8 cellular contexts compared by ENCODE assay signal in the genomic region with DNA sequence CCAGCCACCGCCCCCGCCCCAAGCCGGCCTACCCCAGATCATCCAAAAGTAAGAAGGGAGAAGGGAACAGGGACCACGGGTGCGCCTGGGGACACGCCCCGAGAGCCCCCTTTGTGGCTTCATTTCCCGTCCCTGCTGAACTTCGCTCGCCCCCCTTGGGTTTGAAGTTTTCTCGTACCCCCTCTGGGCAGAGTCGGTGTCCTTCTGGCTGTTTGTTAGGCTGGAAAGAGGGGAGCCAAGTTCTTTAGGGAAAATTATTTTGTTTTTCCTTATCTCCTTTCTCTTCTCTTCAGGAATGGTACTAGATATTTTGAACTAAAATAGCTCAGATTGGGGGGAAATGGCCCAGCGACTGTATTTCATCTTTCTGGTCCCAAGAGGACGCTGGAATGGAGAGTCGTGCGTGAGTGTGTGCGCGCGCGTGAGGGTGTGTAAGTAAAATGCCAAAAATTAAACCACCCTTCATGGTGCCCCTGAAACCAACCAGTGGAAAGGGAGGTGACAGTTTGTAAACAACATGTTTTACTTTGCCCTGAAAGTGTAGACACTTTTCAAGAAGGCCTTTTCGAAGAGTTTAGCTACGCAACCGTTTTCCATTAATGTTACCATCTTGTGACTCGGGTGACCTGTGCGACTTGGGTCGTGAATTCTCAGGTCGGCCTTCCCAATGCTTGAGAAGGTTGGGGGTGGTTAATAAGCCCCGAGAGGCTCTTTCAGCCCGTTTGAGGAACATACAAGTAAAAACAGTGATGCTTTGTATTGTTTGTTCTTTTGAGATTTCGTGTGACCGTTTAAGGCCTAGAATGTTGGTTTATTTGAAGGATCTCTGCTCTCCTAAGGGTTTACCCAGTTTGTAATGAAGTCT.
A peak's percentile ranks its signal among the peaks of the same experiment; 100 is the strongest.
DNase-seq lines count a peak whose midpoint lies in the region; ATAC-seq and TF ChIP-seq lines count a peak whose summit lies in the region.

No MANE protein-coding gene starts in this region.

- peaks cover 25% of the 10 kb centered on the region for H3K27me3 ChIP-seq in iPS DF 6.9 (ENCODE audit: control insufficient read depth, insufficient read depth, low read length)

- 0 out of 2 replicates have a peak, but pooled peaks cover 2% of the 10 kb centered on the region for H3K4me1 ChIP-seq in iPS DF 6.9 (ENCODE audit: control insufficient read depth, insufficient read depth, low read length)

- H3K9me3 Mint-ChIP-seq in stimulated activated naive CD8-positive, alpha-beta T cell treated with anti-CD3 and anti-CD28 coated beads, Interleukin-15, amount 100 ng/mL, for 72 hours: no peaks in the 10 kb centered on the region

- no peaks in the 10 kb centered on the region; the same call in 1 of the 2 replicates for H3K36me3 ChIP-seq in iPS DF 6.9 (ENCODE audit: control insufficient read depth, insufficient read depth, low read length)

- DNase-seq in NCI-H510A treated with DMSO at 0.1 percent for 48 hours (lab: John Stamatoyannopoulos, UW) (peak; percentile 77), NCI-H510A (lab: John Stamatoyannopoulos, UW) (no peak), iPS DF 6.9 (ENCODE audit: low read depth, low spot score) (no peak), GM10266 (ENCODE audit: extremely low spot score) (no peak), SIG-M5 (lab: John Stamatoyannopoulos, UW) (no peak), epidermal melanocyte (ENCODE audit: insufficient read length, low spot score) (no peak)
- no peak for DNase-seq in stimulated activated naive CD8-positive, alpha-beta T cell treated with anti-CD3 and anti-CD28 coated beads, Interleukin-15, amount 100 ng/mL, for 72 hours

- H3K27ac ChIP-seq in iPS DF 6.9 (ENCODE audit: low read length): no peak overlapping the region

- no peaks in the 10 kb centered on the region for H3K9me3 ChIP-seq in iPS DF 6.9 (ENCODE audit: control insufficient read depth, insufficient read depth, low read length)

- no peak for ATAC-seq in stimulated activated naive CD8-positive, alpha-beta T cell treated with anti-CD3 and anti-CD28 coated beads, Interleukin-15, amount 100 ng/mL, for 72 hours

- H3K27me3 Mint-ChIP-seq in stimulated activated naive CD8-positive, alpha-beta T cell treated with anti-CD3 and anti-CD28 coated beads, Interleukin-15, amount 100 ng/mL, for 72 hours: peaks cover 72% of the 10 kb centered on the region

- H3K4me3 ChIP-seq in WI38 (ENCODE audit: low read depth, low read length): peak overlapping the region; percentile 68
- peak overlapping the region; percentile 81; the same call in 1 of the 2 replicates for H3K4me3 ChIP-seq in iPS DF 6.9 (ENCODE audit: low read length)

- peak overlapping the region; percentile 62 for H3K4me3 Mint-ChIP-seq in stimulated activated naive CD8-positive, alpha-beta T cell treated with anti-CD3 and anti-CD28 coated beads, Interleukin-15, amount 100 ng/mL, for 72 hours

- TF ChIP-seq CTCF in WI38 (IDR thresholded peaks at IDR 0.05; ENCODE audit: low read depth, low read length) (no peak), GM10266 (IDR thresholded peaks at IDR 0.05; ENCODE audit: control insufficient read depth, insufficient read depth, low read depth, missing control alignments) (no peak)

- peaks cover 38% of the 10 kb centered on the region for H3K4me1 Mint-ChIP-seq in stimulated activated naive CD8-positive, alpha-beta T cell treated with anti-CD3 and anti-CD28 coated beads, Interleukin-15, amount 100 ng/mL, for 72 hours

- no peak overlapping the region for H3K27ac Mint-ChIP-seq in stimulated activated naive CD8-positive, alpha-beta T cell treated with anti-CD3 and anti-CD28 coated beads, Interleukin-15, amount 100 ng/mL, for 72 hours

- no CpG with 5 or more reads among the region's 31 CpGs for WGBS in iPS DF 6.9 (ENCODE audit: insufficient coverage, insufficient read length)
